Comparison of ENCODE assay signal across 8 cellular contexts in genomic region chr4:146522862-146523205, GRCh38. TPM values are rescaled to one million over a fixed set of nuclear protein-coding genes. Genes with fewer than 3 reads are reported as not detected.
A peak's percentile ranks its signal among the peaks of the same experiment; 100 is the strongest.
DNase-seq lines count a peak whose midpoint lies in the region; ATAC-seq and TF ChIP-seq lines count a peak whose summit lies in the region.

No MANE protein-coding gene starts in this region.

- TF ChIP-seq CTCF in heart right ventricle (IDR thresholded peaks at IDR 0.05), result no peak

- intact Hi-C loops in heart right ventricle (cut with DNase I), result loop anchor here in 4 of 10 donors (5.0 to 10.0 kb wide), 4 partner anchors 158 to 348 kb away; partner anchors contain the start of gene LSM6 (in 1 of the 4)

- CTCF ChIA-PET in T-cell (lab: Charles Lee), result no interaction called here

- H3K4me3 ChIP-seq in BLaER1 (peak overlapping the region; percentile 98), heart right ventricle (peak overlapping the region; percentile 55 to 100 (median 76)), skin epidermis (peak overlapping the region; percentile 62 to 86 (median 80))

- H3K4me1 ChIP-seq in BLaER1 (peaks cover 38% of the 10 kb centered on the region), heart right ventricle (peaks cover 0 to 27% (median 21%) of the 10 kb centered on the region in 9 donors)

- H3K36me3 Mint-ChIP-seq in T-cell, result no peaks in the 10 kb centered on the region

- DNase-seq in T-cell (peak in 1 of 34 experiments; percentile 1), heart right ventricle (no peak), UCSD-AML1 (lab: John Stamatoyannopoulos, UW; ENCODE audit: unreplicated experiment) (no peak), NCI-H774 (lab: John Stamatoyannopoulos, UW) (no peak)

- peak overlapping the region in 1 of 2 donors; percentile 46 for H3K27ac Mint-ChIP-seq in T-cell

- no peaks in the 10 kb centered on the region for H3K9me3 Mint-ChIP-seq in T-cell

- H3K27ac ChIP-seq in BLaER1 (peak overlapping the region; percentile 84), heart right ventricle (peak overlapping the region in 9 of 10 donors; percentile 4 to 96 (median 84)), skin epidermis (peak overlapping the region; percentile 13 to 95 (median 85))

- ATAC-seq in GM19328 (IDR thresholded peaks at IDR 0.05; ENCODE audit: unreplicated experiment), result peak; percentile 23
- peak; percentile 22 for ATAC-seq in HG03342 (IDR thresholded peaks at IDR 0.05; ENCODE audit: unreplicated experiment)
- peak; percentile 10 to 29 (median 20) for ATAC-seq in T-cell (replicated peaks in 1 of 4)
- ATAC-seq in heart right ventricle, result peak in 1 of 8 donors; percentile 8

- no peaks in the 10 kb centered on the region for H3K9me3 ChIP-seq in BLaER1
- H3K9me3 ChIP-seq in heart right ventricle, result no peaks in the 10 kb centered on the region

- 1 to 2% methylated on average over 7 of the region's 7 CpGs for WGBS in heart right ventricle, 2 donors

- H3K27me3 ChIP-seq in BLaER1 (no peaks in the 10 kb centered on the region), heart right ventricle (no peaks in the 10 kb centered on the region)

- H4K20me1 ChIP-seq in BLaER1, result no peaks in the 10 kb centered on the region; the same call in 1 of the 2 replicates

- H3K36me3 ChIP-seq in BLaER1, result no peaks in the 10 kb centered on the region
- no peaks in the 10 kb centered on the region for H3K36me3 ChIP-seq in heart right ventricle

- peaks cover 25 to 34% (median 28%) of the 10 kb centered on the region in 3 donors for H3K4me1 Mint-ChIP-seq in T-cell

- peak overlapping the region; percentile 90 for H3K9ac ChIP-seq in BLaER1

- POLR2A ChIA-PET in T-cell (lab: Charles Lee), result interaction anchor here in 1 of 2 donors (0.6 kb wide), 1 partner anchor 45 kb away, joined by 3 read pairs; no protein-coding TSS in a partner anchor

- no peak overlapping the region for H3K4me3 Mint-ChIP-seq in T-cell

- H3K4me2 ChIP-seq in BLaER1, result peak overlapping the region; percentile 82

- H3K27me3 Mint-ChIP-seq in T-cell, result no peaks in the 10 kb centered on the region

RNA-seq across cellular contexts. Expression of gene SLC10A7, which starts 1.1 kb away (rescaled TPM):
- total RNA-seq in T-cell, result 10 to 100 TPM; 11.9 to 21.8 (median 16.1) TPM
- 1 to 10 TPM; 2.9 to 6.6 (median 4.4) TPM for total RNA-seq in heart right ventricle
- 1 to 10 TPM; 1.3 to 1.7 TPM for polyA plus RNA-seq in heart right ventricle
